ENCODE assay signal across 33 cellular contexts in genomic region chr1:207256869-207257268, GRCh38.
"Had no signal": no experiment of that assay in that cellular context is flagged by ENCODE, and none has a peak within 500 bp of the region (broad histone marks: within the 10 kb centered on the region; RNA-seq: fewer than 3 reads in every experiment).

No MANE protein-coding gene starts in this region.

- H3K27ac ChIP-seq: adrenal gland, ascending aorta, body of pancreas, brain microvascular endothelial cell, breast epithelium, cardiac muscle cell had no signal

- H3K9me3 ChIP-seq: body of pancreas had no signal

- H3K4me1 ChIP-seq: adrenal gland, ascending aorta, body of pancreas, breast epithelium had no signal

- H3K27me3 ChIP-seq: adrenal gland, ascending aorta, body of pancreas, brain microvascular endothelial cell, breast epithelium, cardiac muscle cell had no signal

- DNase-seq: activated effector memory CD4-positive, alpha-beta T cell treated with anti-CD3 and anti-CD28 coated beads, Interleukin-2, amount 50 U/mL, for 16 hours; activated effector memory CD4-positive, alpha-beta T cell treated with Interleukin-2 at 50 U/mL for 16 hours; activated gamma-delta T cell; activated gamma-delta T cell treated with Interleukin-2 at 50 U/mL for 16 hours; activated naive CD4-positive, alpha-beta T cell; activated naive CD4-positive, alpha-beta T cell treated with anti-CD3 and anti-CD28 coated beads for 36 hours; activated naive CD4-positive, alpha-beta T cell treated with anti-CD3 and anti-CD28 coated beads, Interleukin-2, amount 10 ng/mL, durations not matched to agents 7 days and 5 days; activated naive CD4-positive, alpha-beta T cell treated with anti-CD3 and anti-CD28 coated beads, Interleukin-2, amount 50 U/mL, for 16 hours; activated naive CD4-positive, alpha-beta T cell treated with Interleukin-2 at 50 U/mL for 16 hours; activated naive CD8-positive, alpha-beta T cell treated with anti-CD3 and anti-CD28 coated beads for 36 hours; activated naive CD8-positive, alpha-beta T cell treated with anti-CD3 and anti-CD28 coated beads, Interleukin-2, amount 10 ng/mL, durations not matched to agents 7 days and 5 days; activated naive CD8-positive, alpha-beta T cell treated with anti-CD3 and anti-CD28 coated beads, Interleukin-2, amount 50 U/mL, for 24 hours; activated T-cell treated with anti-CD3 and anti-CD28 coated beads, Interleukin-2, amount 50 U/mL, for 24 hours; activated T-cell treated with anti-CD3 and anti-CD28 coated beads, Interleukin-2, amount 50 U/mL, for 4 hours; activated T-cell treated with anti-CD3 and anti-CD28 coated beads, Interleukin-2, amount 50 U/mL, for 48 hours; activated T-cell treated with anti-CD3 and anti-CD28 coated beads, Interleukin-2, amount 50 U/mL, for 72 hours; adrenal gland; amniotic stem cell; amygdala; anterior cingulate cortex; aorta; body of pancreas; brain microvascular endothelial cell; caudate nucleus; central memory CD4-positive, alpha-beta T cell; cerebellar nuclear complex had no signal

- ATAC-seq: activated naive CD4-positive, alpha-beta T cell treated with anti-CD3 and anti-CD28 coated beads, Interleukin-2, amount 50 U/mL, for 72 hours; activated naive CD8-positive, alpha-beta T cell treated with anti-CD3 and anti-CD28 coated beads, Interleukin-2, amount 50 U/mL, for 24 hours; activated T-cell treated with anti-CD3 and anti-CD28 coated beads, Interleukin-2, amount 50 U/mL, for 4 hours; activated T-cell treated with anti-CD3 and anti-CD28 coated beads, Interleukin-2, amount 50 U/mL, for 72 hours; activated T-helper 17 cell treated with anti-CD3 and anti-CD28 coated beads, Interleukin-2, amount 50 U/mL, for 72 hours; body of pancreas had no signal

- H3K36me3 ChIP-seq: adrenal gland, ascending aorta, brain microvascular endothelial cell, breast epithelium, cardiac muscle cell had no signal

- H3K4me3 ChIP-seq: adrenal gland, ascending aorta, body of pancreas, breast epithelium, cardiac muscle cell had no signal

- FAIRE-seq: astrocyte, bronchial epithelial cell had no signal
